Comparison of ENCODE assay signal across 21 cellular contexts in genomic region chr1:8545078-8545477, GRCh38.
DNase-seq lines count a peak whose midpoint lies in the region; ATAC-seq lines count a peak whose summit lies in the region.
"Had no signal": no experiment of that assay in that cellular context is flagged by ENCODE, and none has a peak within 500 bp of the region (broad histone marks: within the 10 kb centered on the region; RNA-seq: fewer than 3 reads in every experiment).

No MANE protein-coding gene starts in this region.

- H3K27ac Mint-ChIP-seq in activated CD4-positive, alpha-beta memory T cell treated with anti-CD3 and anti-CD28 coated beads, Interleukin-2, amount 10 ng/mL, durations not matched to agents 7 days and 5 days: peak overlapping the region; percentile 75
- H3K27ac Mint-ChIP-seq in memory B cell: peak overlapping the region; percentile 62

- no peaks in the 10 kb centered on the region for H3K27me3 Mint-ChIP-seq in activated CD4-positive, alpha-beta memory T cell treated with anti-CD3 and anti-CD28 coated beads, Interleukin-2, amount 10 ng/mL, durations not matched to agents 7 days and 5 days
- H3K27me3 Mint-ChIP-seq in memory B cell: no peaks in the 10 kb centered on the region

- CTCF ChIA-PET in activated CD4-positive, alpha-beta memory T cell treated with anti-CD3 and anti-CD28 coated beads, Interleukin-2, amount 10 ng/mL, durations not matched to agents 7 days and 5 days (lab: Charles Lee): interaction anchor here (0.6 to 1.4 kb wide), 4 partner anchors 19 to 200 kb away, joined by 3 to 4 read pairs (median 4); no protein-coding TSS in a partner anchor

- H3K4me3 Mint-ChIP-seq in activated CD4-positive, alpha-beta memory T cell treated with anti-CD3 and anti-CD28 coated beads, Interleukin-2, amount 10 ng/mL, durations not matched to agents 7 days and 5 days: no peak overlapping the region
- H3K4me3 Mint-ChIP-seq in memory B cell: peak overlapping the region; percentile 53

- POLR2A ChIA-PET in activated CD4-positive, alpha-beta memory T cell treated with anti-CD3 and anti-CD28 coated beads, Interleukin-2, amount 10 ng/mL, durations not matched to agents 7 days and 5 days (lab: Charles Lee): no interaction called here

- ATAC-seq in memory B cell (ENCODE audit: low read depth) (peak; percentile 82), GM19035 (IDR thresholded peaks at IDR 0.05; ENCODE audit: unreplicated experiment) (no peak)
- ATAC-seq: body of pancreas, right lobe of liver, SK-N-SH treated with all-trans-retinoic acid at 6 μM for 48 hours had no signal

- peaks cover 37% of the 10 kb centered on the region for H3K4me1 Mint-ChIP-seq in activated CD4-positive, alpha-beta memory T cell treated with anti-CD3 and anti-CD28 coated beads, Interleukin-2, amount 10 ng/mL, durations not matched to agents 7 days and 5 days
- H3K4me1 Mint-ChIP-seq in memory B cell: peaks cover 20% of the 10 kb centered on the region

- peak; percentile 28 for DNase-seq in stimulated activated CD4-positive, alpha-beta T cell treated with anti-CD3 and anti-CD28 coated beads, Interleukin-15, amount 100 ng/mL, for 24 hours
- no peak for DNase-seq in stimulated activated CD4-positive, alpha-beta T cell treated with anti-CD3 and anti-CD28 coated beads, Interleukin-2, amount 100 ng/mL, for 48 hours
- peak; percentile 70 for DNase-seq in HT1080 (ENCODE audit: low read depth)
- peak; percentile 58 for DNase-seq in activated CD4-positive, alpha-beta memory T cell treated with anti-CD3 and anti-CD28 coated beads, Interleukin-2, amount 10 ng/mL, durations not matched to agents 7 days and 5 days
- DNase-seq in memory B cell (ENCODE audit: low spot score in 2 of 2): no peak
- DNase-seq in RKO (ENCODE audit: low spot score): no peak
- no peak for DNase-seq in midbrain (lab: John Stamatoyannopoulos, UW)
- DNase-seq: body of pancreas; cortex of kidney; DMS 273 treated with DMSO at 0.1 percent for 48 hours; kidney glomerular epithelial cell; NCI-H1694 treated with DMSO at 0.1 percent for 48 hours; NCI-H510A; occipital lobe; OCI-M1; right lobe of liver; stimulated activated CD4-positive, alpha-beta T cell treated with anti-CD3 and anti-CD28 coated beads, Interleukin-4, amount 100 ng/mL, for 4 hours; transverse colon; WERI-Rb-1 had no signal

- peaks cover 42% of the 10 kb centered on the region for H3K36me3 Mint-ChIP-seq in activated CD4-positive, alpha-beta memory T cell treated with anti-CD3 and anti-CD28 coated beads, Interleukin-2, amount 10 ng/mL, durations not matched to agents 7 days and 5 days (ENCODE audit: low read depth)
- H3K36me3 Mint-ChIP-seq in memory B cell: peaks cover 32% of the 10 kb centered on the region

- H3K9me3 Mint-ChIP-seq in activated CD4-positive, alpha-beta memory T cell treated with anti-CD3 and anti-CD28 coated beads, Interleukin-2, amount 10 ng/mL, durations not matched to agents 7 days and 5 days: peaks cover 7% of the 10 kb centered on the region
- no peaks in the 10 kb centered on the region for H3K9me3 Mint-ChIP-seq in memory B cell

Comparison
In these comparisons a context has a peak if more than half of its experiments do, and no peak if none do; other contexts are left out.
1. DNase-seq: peak in stimulated activated CD4-positive, alpha-beta T cell treated with anti-CD3 and anti-CD28 coated beads, Interleukin-15, amount 100 ng/mL, for 24 hours (single experiment), HT1080 (single experiment) and activated CD4-positive, alpha-beta memory T cell treated with anti-CD3 and anti-CD28 coated beads, Interleukin-2, amount 10 ng/mL, durations not matched to agents 7 days and 5 days (single experiment); none in stimulated activated CD4-positive, alpha-beta T cell treated with anti-CD3 and anti-CD28 coated beads, Interleukin-2, amount 100 ng/mL, for 48 hours (0 of 2), memory B cell (0 of 2), RKO (single experiment) and midbrain (single experiment).